Comparison of ENCODE assay signal across 1 cellular context in the genomic region with DNA sequence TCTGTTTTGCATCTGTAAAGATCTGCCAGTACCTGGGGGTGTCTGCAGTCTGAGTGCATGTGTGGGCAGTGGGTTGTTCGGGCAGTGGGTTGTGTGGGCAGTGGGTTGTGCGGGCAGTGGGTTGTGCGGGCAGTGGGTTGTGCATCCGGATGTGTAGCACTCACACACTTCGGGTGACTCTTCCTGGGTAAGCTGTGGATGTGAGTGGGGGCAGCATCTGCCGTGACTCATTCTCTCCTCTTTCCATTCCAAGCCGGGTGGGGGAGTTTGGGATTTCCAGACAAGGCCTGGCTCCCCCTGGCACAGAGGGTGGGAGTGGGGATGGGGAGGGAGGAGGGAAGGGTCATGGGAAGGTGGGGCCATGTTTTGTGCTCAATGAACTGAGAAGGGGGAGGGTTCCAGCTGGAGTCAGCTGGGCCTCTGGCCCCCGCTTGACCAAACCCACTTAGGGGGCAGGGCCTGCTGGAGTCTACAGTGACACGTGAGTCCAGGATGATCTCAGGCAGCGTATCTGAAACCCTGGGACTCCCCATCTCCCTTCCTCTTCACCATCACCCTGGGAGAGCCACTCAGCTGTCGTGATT.
A peak's percentile ranks its signal among the peaks of the same experiment; 100 is the strongest.
TF ChIP-seq lines count a peak whose summit lies in the region.

No MANE protein-coding gene starts in this region.

TF ChIP-seq in K562, 482 proteins besides CTCF, POLR2A, EP300 and RAD21:
- TF ChIP-seq ZNF175 (CRISPR knock-in tag; IDR thresholded peaks at IDR 0.05; ENCODE audit: low read depth): no peak
- TF ChIP-seq, protein P1, sequence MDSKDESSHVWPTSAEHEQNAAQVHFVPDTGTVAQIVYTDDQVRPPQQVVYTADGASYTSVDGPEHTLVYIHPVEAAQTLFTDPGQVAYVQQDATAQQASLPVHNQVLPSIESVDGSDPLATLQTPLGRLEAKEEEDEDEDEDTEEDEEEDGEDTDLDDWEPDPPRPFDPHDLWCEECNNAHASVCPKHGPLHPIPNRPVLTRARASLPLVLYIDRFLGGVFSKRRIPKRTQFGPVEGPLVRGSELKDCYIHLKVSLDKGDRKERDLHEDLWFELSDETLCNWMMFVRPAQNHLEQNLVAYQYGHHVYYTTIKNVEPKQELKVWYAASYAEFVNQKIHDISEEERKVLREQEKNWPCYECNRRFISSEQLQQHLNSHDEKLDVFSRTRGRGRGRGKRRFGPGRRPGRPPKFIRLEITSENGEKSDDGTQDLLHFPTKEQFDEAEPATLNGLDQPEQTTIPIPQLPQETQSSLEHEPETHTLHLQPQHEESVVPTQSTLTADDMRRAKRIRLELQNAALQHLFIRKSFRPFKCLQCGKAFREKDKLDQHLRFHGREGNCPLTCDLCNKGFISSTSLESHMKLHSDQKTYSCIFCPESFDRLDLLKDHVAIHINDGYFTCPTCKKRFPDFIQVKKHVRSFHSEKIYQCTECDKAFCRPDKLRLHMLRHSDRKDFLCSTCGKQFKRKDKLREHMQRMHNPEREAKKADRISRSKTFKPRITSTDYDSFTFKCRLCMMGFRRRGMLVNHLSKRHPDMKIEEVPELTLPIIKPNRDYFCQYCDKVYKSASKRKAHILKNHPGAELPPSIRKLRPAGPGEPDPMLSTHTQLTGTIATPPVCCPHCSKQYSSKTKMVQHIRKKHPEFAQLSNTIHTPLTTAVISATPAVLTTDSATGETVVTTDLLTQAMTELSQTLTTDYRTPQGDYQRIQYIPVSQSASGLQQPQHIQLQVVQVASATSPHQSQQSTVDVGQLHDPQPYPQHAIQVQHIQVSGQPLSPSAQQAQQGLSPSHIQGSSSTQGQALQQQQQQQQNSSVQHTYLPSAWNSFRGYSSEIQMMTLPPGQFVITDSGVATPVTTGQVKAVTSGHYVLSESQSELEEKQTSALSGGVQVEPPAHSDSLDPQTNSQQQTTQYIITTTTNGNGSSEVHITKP (IDR thresholded peaks at IDR 0.05; ENCODE audit: partially characterized antibody): peak; percentile 22
- peak; percentile 65; the same call in 1 of the 2 replicates for TF ChIP-seq TFAP4 (CRISPR knock-in tag; IDR thresholded peaks at IDR 0.05; ENCODE audit: borderline replicate concordance)
- TF ChIP-seq, protein P2, sequence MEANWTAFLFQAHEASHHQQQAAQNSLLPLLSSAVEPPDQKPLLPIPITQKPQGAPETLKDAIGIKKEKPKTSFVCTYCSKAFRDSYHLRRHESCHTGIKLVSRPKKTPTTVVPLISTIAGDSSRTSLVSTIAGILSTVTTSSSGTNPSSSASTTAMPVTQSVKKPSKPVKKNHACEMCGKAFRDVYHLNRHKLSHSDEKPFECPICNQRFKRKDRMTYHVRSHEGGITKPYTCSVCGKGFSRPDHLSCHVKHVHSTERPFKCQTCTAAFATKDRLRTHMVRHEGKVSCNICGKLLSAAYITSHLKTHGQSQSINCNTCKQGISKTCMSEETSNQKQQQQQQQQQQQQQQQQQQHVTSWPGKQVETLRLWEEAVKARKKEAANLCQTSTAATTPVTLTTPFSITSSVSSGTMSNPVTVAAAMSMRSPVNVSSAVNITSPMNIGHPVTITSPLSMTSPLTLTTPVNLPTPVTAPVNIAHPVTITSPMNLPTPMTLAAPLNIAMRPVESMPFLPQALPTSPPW (CRISPR knock-in tag; IDR thresholded peaks at IDR 0.05): 0 out of 2 replicates have a peak, but pooled peaks have one; percentile 17
- no peak for TF ChIP-seq POLR2G (IDR thresholded peaks at IDR 0.05; ENCODE audit: low read depth, low read length)
- peak; percentile 19 for TF ChIP-seq DACH1 (IDR thresholded peaks at IDR 0.05; ENCODE audit: partially characterized antibody)
- TF ChIP-seq STAT6 (CRISPR knock-in tag; IDR thresholded peaks at IDR 0.05): no peak
- peak; percentile 57 for TF ChIP-seq BHLHE40 (IDR thresholded peaks at IDR 0.05; ENCODE audit: low read length)
